Comparison of ENCODE assay signal across 7 cellular contexts in genomic region chr3:57757642-57758297, GRCh38. TPM values are rescaled to one million over a fixed set of nuclear protein-coding genes. Genes with fewer than 3 reads are reported as not detected.
DNase-seq lines count a peak whose midpoint lies in the region; ATAC-seq, FAIRE-seq and TF ChIP-seq lines count a peak whose summit lies in the region.

No MANE protein-coding gene starts in this region.

- peaks cover 18% of the 10 kb centered on the region for H3K36me3 ChIP-seq in osteoblast (ENCODE audit: insufficient read depth, low read length)

- H3K27me3 ChIP-seq in osteoblast (ENCODE audit: insufficient read depth, low read length), result no peaks in the 10 kb centered on the region

- H2AFZ ChIP-seq in osteoblast (ENCODE audit: low read length), result peak overlapping the region; percentile 97

- H3K27ac ChIP-seq in osteoblast (ENCODE audit: low read depth, low read length), result peak overlapping the region; percentile 92

- no peak for FAIRE-seq in RCC 7860 (lab: Jason Lieb, UNC)

- peaks cover 64% of the 10 kb centered on the region for H3K79me2 ChIP-seq in osteoblast (ENCODE audit: insufficient read depth, low read length)

- no peak for ATAC-seq in GM21619 (IDR thresholded peaks at IDR 0.05; ENCODE audit: unreplicated experiment)

- H4K20me1 ChIP-seq in osteoblast (ENCODE audit: insufficient read depth, low read length), result peaks cover 29% of the 10 kb centered on the region

- no peak for TF ChIP-seq POLR2A in erythroblast (IDR thresholded peaks at IDR 0.05; ENCODE audit: low read length)

- peak overlapping the region; percentile 85 for H3K4me2 ChIP-seq in osteoblast (ENCODE audit: insufficient read depth, low read length)

- H3K4me1 ChIP-seq in osteoblast (ENCODE audit: insufficient read depth, low read length), result peaks cover 28% of the 10 kb centered on the region

- DNase-seq in GM12865 (ENCODE audit: low read depth) (peak; percentile 10), RCC 7860 (ENCODE audit: low spot score) (peak; percentile 15), erythroblast (lab: John Stamatoyannopoulos, UW) (peak; percentile 34), osteoblast (ENCODE audit: insufficient read length, low spot score, missing footprints) (no peak), islet precursor cell (no peak), NCI-H345 (lab: John Stamatoyannopoulos, UW) (no peak)

- no peaks in the 10 kb centered on the region for H3K9me3 ChIP-seq in osteoblast (ENCODE audit: low read depth, low read length)

- TF ChIP-seq CTCF in GM12865 (IDR thresholded peaks at IDR 0.05; ENCODE audit: insufficient read depth, low read depth, low read length, missing control alignments) (no peak), osteoblast (IDR thresholded peaks at IDR 0.05; ENCODE audit: extremely low read depth, low read depth, low read length) (no peak)

- H3K4me3 ChIP-seq in GM12865 (ENCODE audit: low read depth, low read length), result peak overlapping the region; percentile 86
- peak overlapping the region; percentile 94 for H3K4me3 ChIP-seq in osteoblast (ENCODE audit: insufficient read depth, low read length)

RNA-seq across cellular contexts. Expression of gene SLMAP, which starts 1.7 kb away (rescaled TPM):
- 43.9 and 50.7 TPM in 2 replicates for total RNA-seq in osteoblast

Comparison
In these comparisons a context has a peak if more than half of its experiments do, and no peak if none do; other contexts are left out.
1. DNase-seq: peak in GM12865 (single experiment), RCC 7860 (single experiment) and erythroblast (2 of 2); none in osteoblast (single experiment), islet precursor cell (single experiment) and NCI-H345 (single experiment).